Comparison of ENCODE assay signal across 16 cellular contexts in the genomic region with DNA sequence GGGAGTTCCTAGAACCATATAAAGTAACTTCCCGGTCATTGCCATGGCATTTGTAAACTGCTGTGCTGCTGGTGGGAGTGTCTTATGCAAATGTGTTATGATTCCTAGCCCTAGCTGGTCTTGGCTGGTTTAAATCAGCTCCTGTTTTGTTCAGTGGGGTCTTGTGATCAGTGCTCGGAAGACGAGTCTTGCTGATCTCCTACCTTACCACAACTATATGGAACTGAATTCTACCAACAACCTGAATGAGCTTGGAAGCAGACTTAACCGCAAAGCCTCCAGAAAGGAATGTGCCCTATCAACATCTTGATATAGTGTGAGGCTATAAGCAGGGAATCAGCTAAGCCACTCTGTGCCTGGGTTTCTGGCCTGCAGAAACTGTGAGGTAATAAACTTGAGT. TPM values are rescaled to one million over a fixed set of nuclear protein-coding genes. Genes with fewer than 3 reads are reported as not detected.
DNase-seq lines count a peak whose midpoint lies in the region; ATAC-seq and TF ChIP-seq lines count a peak whose summit lies in the region.
"Had no signal": no experiment of that assay in that cellular context is flagged by ENCODE, and none has a peak within 500 bp of the region (broad histone marks: within the 10 kb centered on the region; RNA-seq: fewer than 3 reads in every experiment).

No MANE protein-coding gene starts in this region.

- DNase-seq in HS-27A (ENCODE audit: low read depth) (peak; percentile 31), astrocyte of the spinal cord (ENCODE audit: low read depth, low spot score) (peak; percentile 20), islet precursor cell (peak; percentile 79), smooth muscle cell (lab: John Stamatoyannopoulos, UW; ENCODE audit: unreplicated experiment) (no peak)
- no peak for DNase-seq in CD8-positive, alpha-beta memory T cell
- no peak for DNase-seq in activated T-cell treated with anti-CD3 and anti-CD28 coated beads, Interleukin-2, amount 50 U/mL, for 4 hours
- DNase-seq: activated naive CD4-positive, alpha-beta T cell treated with anti-CD3 and anti-CD28 coated beads, Interleukin-2, amount 10 ng/mL, durations not matched to agents 7 days and 5 days; Caco-2; colonic mucosa; kidney; naive thymus-derived CD4-positive, alpha-beta T cell; NCI-H510A treated with DMSO at 0.1 percent for 48 hours; RPMI8226; spleen had no signal

- in situ Hi-C loops in astrocyte of the spinal cord (cut with HindIII; ENCODE audit: low sequenced_read_pairs) = no loop called here

- TF ChIP-seq CTCF in astrocyte of the spinal cord (IDR thresholded peaks at IDR 0.05; ENCODE audit: low read depth, low read length) (no peak), smooth muscle cell (IDR thresholded peaks at IDR 0.05; ENCODE audit: borderline replicate concordance, insufficient read depth, poor library complexity, severe bottlenecking) (no peak)

- no peaks in the 10 kb centered on the region for H3K36me3 ChIP-seq in smooth muscle cell (ENCODE audit: low read depth)
- no peaks in the 10 kb centered on the region for H3K36me3 ChIP-seq in CD8-positive, alpha-beta memory T cell (ENCODE audit: insufficient read depth, low read length)
- H3K36me3 ChIP-seq: colonic mucosa, esophagus muscularis mucosa, spleen had no signal

- H3K79me2 ChIP-seq in smooth muscle cell (ENCODE audit: low read depth) = no peaks in the 10 kb centered on the region

- peak overlapping the region; percentile 93 for H3K27ac ChIP-seq in smooth muscle cell (ENCODE audit: low read depth)
- H3K27ac ChIP-seq in CD8-positive, alpha-beta memory T cell (ENCODE audit: low read depth, low read length) = no peak overlapping the region
- H3K27ac ChIP-seq: colonic mucosa, esophagus muscularis mucosa, spleen had no signal

- ATAC-seq in activated T-cell treated with anti-CD3 and anti-CD28 coated beads, Interleukin-2, amount 50 U/mL, for 4 hours = no peak
- ATAC-seq in GM18502 (IDR thresholded peaks at IDR 0.05; ENCODE audit: poor library complexity, unreplicated experiment) = no peak
- ATAC-seq: naive thymus-derived CD4-positive, alpha-beta T cell had no signal

- no peak overlapping the region for H3K4me3 ChIP-seq in astrocyte of the spinal cord (ENCODE audit: low read depth, low read length)
- peak overlapping the region; percentile 7 for H3K4me3 ChIP-seq in smooth muscle cell
- no peak overlapping the region for H3K4me3 ChIP-seq in CD8-positive, alpha-beta memory T cell (ENCODE audit: low read length)
- H3K4me3 ChIP-seq: colonic mucosa, esophagus muscularis mucosa, spleen had no signal

- peaks cover 2 to 15% (median 4%) of the 10 kb centered on the region in 3 donors for H3K36me3 Mint-ChIP-seq in CD8-positive, alpha-beta memory T cell
- peaks cover 6% of the 10 kb centered on the region for H3K36me3 Mint-ChIP-seq in activated T-cell treated with anti-CD3 and anti-CD28 coated beads, Interleukin-2, amount 50 U/mL, for 4 hours (ENCODE audit: insufficient read depth)

- peak overlapping the region; percentile 75 for H2AFZ ChIP-seq in smooth muscle cell (ENCODE audit: low read depth)

- CTCF ChIA-PET in CD8-positive, alpha-beta memory T cell (lab: Charles Lee) = no interaction called here

- H3K4me1 ChIP-seq in smooth muscle cell (ENCODE audit: low read depth) = no peaks in the 10 kb centered on the region
- H3K4me1 ChIP-seq in CD8-positive, alpha-beta memory T cell (ENCODE audit: insufficient read depth, low read length) = no peaks in the 10 kb centered on the region
- H3K4me1 ChIP-seq: colonic mucosa, esophagus muscularis mucosa had no signal

- POLR2A ChIA-PET in CD8-positive, alpha-beta memory T cell (lab: Charles Lee) = no interaction called here

- peak overlapping the region; percentile 45 for H3K9ac ChIP-seq in smooth muscle cell (ENCODE audit: low read depth)

- H3K4me3 Mint-ChIP-seq in CD8-positive, alpha-beta memory T cell = no peak overlapping the region
- H3K4me3 Mint-ChIP-seq in activated T-cell treated with anti-CD3 and anti-CD28 coated beads, Interleukin-2, amount 50 U/mL, for 4 hours = no peak overlapping the region
- H3K4me3 Mint-ChIP-seq: activated naive CD4-positive, alpha-beta T cell treated with anti-CD3 and anti-CD28 coated beads, Interleukin-2, amount 10 ng/mL, durations not matched to agents 7 days and 5 days; naive thymus-derived CD4-positive, alpha-beta T cell had no signal

- H3K9me3 Mint-ChIP-seq in CD8-positive, alpha-beta memory T cell = peaks cover 0 to 10% (median 0%) of the 10 kb centered on the region in 5 donors
- H3K9me3 Mint-ChIP-seq in activated T-cell treated with anti-CD3 and anti-CD28 coated beads, Interleukin-2, amount 50 U/mL, for 4 hours = peaks cover 3% of the 10 kb centered on the region
- H3K9me3 Mint-ChIP-seq: activated naive CD4-positive, alpha-beta T cell treated with anti-CD3 and anti-CD28 coated beads, Interleukin-2, amount 10 ng/mL, durations not matched to agents 7 days and 5 days had no signal

- H3K4me1 Mint-ChIP-seq in CD8-positive, alpha-beta memory T cell = no peaks in the 10 kb centered on the region
- H3K4me1 Mint-ChIP-seq in activated T-cell treated with anti-CD3 and anti-CD28 coated beads, Interleukin-2, amount 50 U/mL, for 4 hours (ENCODE audit: low read depth) = no peaks in the 10 kb centered on the region
- H3K4me1 Mint-ChIP-seq: activated naive CD4-positive, alpha-beta T cell treated with anti-CD3 and anti-CD28 coated beads, Interleukin-2, amount 10 ng/mL, durations not matched to agents 7 days and 5 days had no signal

- no peak overlapping the region for H3K27ac Mint-ChIP-seq in CD8-positive, alpha-beta memory T cell
- H3K27ac Mint-ChIP-seq: activated naive CD4-positive, alpha-beta T cell treated with anti-CD3 and anti-CD28 coated beads, Interleukin-2, amount 10 ng/mL, durations not matched to agents 7 days and 5 days; naive thymus-derived CD4-positive, alpha-beta T cell had no signal

- no peaks in the 10 kb centered on the region for H3K27me3 Mint-ChIP-seq in CD8-positive, alpha-beta memory T cell
- H3K27me3 Mint-ChIP-seq in activated T-cell treated with anti-CD3 and anti-CD28 coated beads, Interleukin-2, amount 50 U/mL, for 4 hours (ENCODE audit: low read depth) = no peaks in the 10 kb centered on the region
- H3K27me3 Mint-ChIP-seq: activated naive CD4-positive, alpha-beta T cell treated with anti-CD3 and anti-CD28 coated beads, Interleukin-2, amount 10 ng/mL, durations not matched to agents 7 days and 5 days; naive thymus-derived CD4-positive, alpha-beta T cell had no signal

- no peaks in the 10 kb centered on the region for H3K9me3 ChIP-seq in smooth muscle cell (replicated peaks; ENCODE audit: low read depth)
- no peaks in the 10 kb centered on the region for H3K9me3 ChIP-seq in CD8-positive, alpha-beta memory T cell (ENCODE audit: low read length)
- H3K9me3 ChIP-seq: Caco-2, colonic mucosa, esophagus muscularis mucosa had no signal

- H4K20me1 ChIP-seq in smooth muscle cell (ENCODE audit: low read depth) = no peaks in the 10 kb centered on the region

- H3K27me3 ChIP-seq in smooth muscle cell (ENCODE audit: low read depth) = no peaks in the 10 kb centered on the region
- H3K27me3 ChIP-seq in CD8-positive, alpha-beta memory T cell (ENCODE audit: insufficient read depth, low read length, poor library complexity, severe bottlenecking) = no peaks in the 10 kb centered on the region
- H3K27me3 ChIP-seq: colonic mucosa, esophagus muscularis mucosa, spleen had no signal

- no peaks in the 10 kb centered on the region for H3F3A ChIP-seq in smooth muscle cell (ENCODE audit: low read depth)

- WGBS in smooth muscle cell (ENCODE audit: low lambda C conversion rate) = 5% methylated on average over 4 of the region's 4 CpGs

- peak overlapping the region; percentile 64 for H3K4me2 ChIP-seq in smooth muscle cell

RNA-seq across cellular contexts. Expression of gene POLE4, which starts 33.5 kb away (rescaled TPM):
- total RNA-seq in smooth muscle cell = 21.5 and 30.7 TPM in 2 replicates
- 149 and 168 TPM in 2 replicates for polyA plus RNA-seq in smooth muscle cell
- total RNA-seq in CD8-positive, alpha-beta memory T cell = 10 to 100 TPM; 67.8 to 68.6 TPM
- 131 TPM for polyA plus RNA-seq in CD8-positive, alpha-beta memory T cell
- 100 to 1,000 TPM in 1 of 3 donors, 10 to 100 TPM in 2; 72.3 to 101 (median 80.1) TPM for total RNA-seq in activated T-cell treated with anti-CD3 and anti-CD28 coated beads, Interleukin-2, amount 50 U/mL, for 4 hours

Comparison
In these comparisons a context has a peak if more than half of its experiments do, and no peak if none do; other contexts are left out.
1. DNase-seq: peak in HS-27A (single experiment), astrocyte of the spinal cord (single experiment) and islet precursor cell (single experiment); none in smooth muscle cell (single experiment), CD8-positive, alpha-beta memory T cell (0 of 5) and activated T-cell treated with anti-CD3 and anti-CD28 coated beads, Interleukin-2, amount 50 U/mL, for 4 hours (single experiment).